1 cellular context compared by ENCODE assay signal in the genomic region with DNA sequence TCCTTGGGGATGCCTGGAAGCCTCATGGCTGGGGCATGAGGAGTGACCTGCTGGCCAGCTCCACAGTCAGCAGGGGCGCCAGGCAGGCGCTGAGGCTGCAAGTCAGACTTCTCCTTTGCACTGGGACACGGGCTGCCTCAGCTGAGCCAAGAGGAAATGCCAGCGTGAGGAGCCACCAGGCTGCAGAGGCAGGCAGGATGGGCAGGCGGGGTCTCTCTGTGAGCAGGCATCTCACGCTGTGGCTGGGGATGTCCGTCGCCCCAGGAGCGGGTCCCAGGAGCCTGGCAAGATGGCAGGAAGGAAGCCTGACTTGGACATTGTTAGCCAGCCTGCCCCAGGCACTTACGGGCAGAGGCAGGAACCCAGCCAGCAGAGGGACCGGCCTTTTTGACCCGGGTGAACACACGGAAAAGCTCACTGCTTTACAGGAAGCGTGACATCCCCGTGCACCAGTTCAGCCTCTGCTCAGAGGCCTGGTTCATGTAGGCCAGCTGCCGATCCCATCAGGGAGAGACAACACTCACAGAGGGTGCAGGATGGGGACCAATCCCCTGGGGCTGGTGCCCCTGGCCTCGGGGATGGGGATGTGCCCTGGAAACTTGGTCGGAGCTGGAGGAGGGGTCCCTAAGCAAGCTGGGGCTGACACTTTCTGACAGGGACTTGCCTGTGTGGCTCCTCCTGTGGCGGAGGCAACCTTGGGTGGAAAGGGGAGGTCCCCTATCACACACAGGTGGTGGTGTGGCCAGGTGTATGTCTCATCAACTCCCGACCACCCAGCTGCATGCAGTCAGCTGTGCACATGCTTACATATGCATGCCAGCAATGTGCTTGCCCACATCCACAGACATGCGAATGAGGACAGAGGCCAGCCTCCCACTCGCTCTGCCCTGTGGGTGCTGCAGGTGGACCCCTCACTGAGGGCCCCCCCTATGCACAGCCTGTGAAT.
TF ChIP-seq lines count a peak whose summit lies in the region.

No MANE protein-coding gene starts in this region.

TF ChIP-seq in K562, 482 proteins besides CTCF, POLR2A, EP300 and RAD21:
- TF ChIP-seq KDM5B (IDR thresholded peaks at IDR 0.05; ENCODE audit: insufficient replicate concordance, low read depth, low read length) (peak; percentile 3), POLR2G (IDR thresholded peaks at IDR 0.05; ENCODE audit: low read depth, low read length) (peak; percentile 58), TAF1 (IDR thresholded peaks at IDR 0.05; ENCODE audit: control insufficient read depth, extremely low read depth, insufficient read depth, low read length, severe bottlenecking) (no peak), RBBP5 (IDR thresholded peaks at IDR 0.05; ENCODE audit: borderline replicate concordance, insufficient read depth, low read length, poor library complexity, severe bottlenecking) (peak; percentile 26), SETDB1 (IDR thresholded peaks at IDR 0.05; ENCODE audit: low read length) (peak; percentile 44), KAT7 (CRISPR knock-in tag; IDR thresholded peaks at IDR 0.05; ENCODE audit: borderline replicate concordance) (no peak), TFAM (CRISPR knock-in tag; conservative IDR thresholded peaks at IDR 0.05) (no peak), KLF10 (CRISPR knock-in tag; IDR thresholded peaks at IDR 0.05) (no peak), PHF21A (IDR thresholded peaks at IDR 0.05; ENCODE audit: borderline replicate concordance, low read depth) (no peak), HDAC6 (IDR thresholded peaks at IDR 0.05; ENCODE audit: low read depth, low read length) (0 out of 2 replicates have a peak, but pooled peaks have one; percentile 78), NR3C1 (CRISPR knock-in tag; IDR thresholded peaks at IDR 0.05) (no peak), CAMTA2 (CRISPR knock-in tag; conservative IDR thresholded peaks at IDR 0.05) (no peak), ASH1L (IDR thresholded peaks at IDR 0.05; ENCODE audit: borderline replicate concordance, low read depth, partially characterized antibody) (no peak)
- TF ChIP-seq, protein P1, sequence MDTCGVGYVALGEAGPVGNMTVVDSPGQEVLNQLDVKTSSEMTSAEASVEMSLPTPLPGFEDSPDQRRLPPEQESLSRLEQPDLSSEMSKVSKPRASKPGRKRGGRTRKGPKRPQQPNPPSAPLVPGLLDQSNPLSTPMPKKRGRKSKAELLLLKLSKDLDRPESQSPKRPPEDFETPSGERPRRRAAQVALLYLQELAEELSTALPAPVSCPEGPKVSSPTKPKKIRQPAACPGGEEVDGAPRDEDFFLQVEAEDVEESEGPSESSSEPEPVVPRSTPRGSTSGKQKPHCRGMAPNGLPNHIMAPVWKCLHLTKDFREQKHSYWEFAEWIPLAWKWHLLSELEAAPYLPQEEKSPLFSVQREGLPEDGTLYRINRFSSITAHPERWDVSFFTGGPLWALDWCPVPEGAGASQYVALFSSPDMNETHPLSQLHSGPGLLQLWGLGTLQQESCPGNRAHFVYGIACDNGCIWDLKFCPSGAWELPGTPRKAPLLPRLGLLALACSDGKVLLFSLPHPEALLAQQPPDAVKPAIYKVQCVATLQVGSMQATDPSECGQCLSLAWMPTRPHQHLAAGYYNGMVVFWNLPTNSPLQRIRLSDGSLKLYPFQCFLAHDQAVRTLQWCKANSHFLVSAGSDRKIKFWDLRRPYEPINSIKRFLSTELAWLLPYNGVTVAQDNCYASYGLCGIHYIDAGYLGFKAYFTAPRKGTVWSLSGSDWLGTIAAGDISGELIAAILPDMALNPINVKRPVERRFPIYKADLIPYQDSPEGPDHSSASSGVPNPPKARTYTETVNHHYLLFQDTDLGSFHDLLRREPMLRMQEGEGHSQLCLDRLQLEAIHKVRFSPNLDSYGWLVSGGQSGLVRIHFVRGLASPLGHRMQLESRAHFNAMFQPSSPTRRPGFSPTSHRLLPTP (IDR thresholded peaks at IDR 0.05; ENCODE audit: borderline replicate concordance, extremely low read depth, insufficient read length) = no peak
- TF ChIP-seq, protein P2, sequence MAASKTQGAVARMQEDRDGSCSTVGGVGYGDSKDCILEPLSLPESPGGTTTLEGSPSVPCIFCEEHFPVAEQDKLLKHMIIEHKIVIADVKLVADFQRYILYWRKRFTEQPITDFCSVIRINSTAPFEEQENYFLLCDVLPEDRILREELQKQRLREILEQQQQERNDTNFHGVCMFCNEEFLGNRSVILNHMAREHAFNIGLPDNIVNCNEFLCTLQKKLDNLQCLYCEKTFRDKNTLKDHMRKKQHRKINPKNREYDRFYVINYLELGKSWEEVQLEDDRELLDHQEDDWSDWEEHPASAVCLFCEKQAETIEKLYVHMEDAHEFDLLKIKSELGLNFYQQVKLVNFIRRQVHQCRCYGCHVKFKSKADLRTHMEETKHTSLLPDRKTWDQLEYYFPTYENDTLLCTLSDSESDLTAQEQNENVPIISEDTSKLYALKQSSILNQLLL (CRISPR knock-in tag; IDR thresholded peaks at IDR 0.05; ENCODE audit: borderline replicate concordance) = no peak
- TF ChIP-seq, protein P3, sequence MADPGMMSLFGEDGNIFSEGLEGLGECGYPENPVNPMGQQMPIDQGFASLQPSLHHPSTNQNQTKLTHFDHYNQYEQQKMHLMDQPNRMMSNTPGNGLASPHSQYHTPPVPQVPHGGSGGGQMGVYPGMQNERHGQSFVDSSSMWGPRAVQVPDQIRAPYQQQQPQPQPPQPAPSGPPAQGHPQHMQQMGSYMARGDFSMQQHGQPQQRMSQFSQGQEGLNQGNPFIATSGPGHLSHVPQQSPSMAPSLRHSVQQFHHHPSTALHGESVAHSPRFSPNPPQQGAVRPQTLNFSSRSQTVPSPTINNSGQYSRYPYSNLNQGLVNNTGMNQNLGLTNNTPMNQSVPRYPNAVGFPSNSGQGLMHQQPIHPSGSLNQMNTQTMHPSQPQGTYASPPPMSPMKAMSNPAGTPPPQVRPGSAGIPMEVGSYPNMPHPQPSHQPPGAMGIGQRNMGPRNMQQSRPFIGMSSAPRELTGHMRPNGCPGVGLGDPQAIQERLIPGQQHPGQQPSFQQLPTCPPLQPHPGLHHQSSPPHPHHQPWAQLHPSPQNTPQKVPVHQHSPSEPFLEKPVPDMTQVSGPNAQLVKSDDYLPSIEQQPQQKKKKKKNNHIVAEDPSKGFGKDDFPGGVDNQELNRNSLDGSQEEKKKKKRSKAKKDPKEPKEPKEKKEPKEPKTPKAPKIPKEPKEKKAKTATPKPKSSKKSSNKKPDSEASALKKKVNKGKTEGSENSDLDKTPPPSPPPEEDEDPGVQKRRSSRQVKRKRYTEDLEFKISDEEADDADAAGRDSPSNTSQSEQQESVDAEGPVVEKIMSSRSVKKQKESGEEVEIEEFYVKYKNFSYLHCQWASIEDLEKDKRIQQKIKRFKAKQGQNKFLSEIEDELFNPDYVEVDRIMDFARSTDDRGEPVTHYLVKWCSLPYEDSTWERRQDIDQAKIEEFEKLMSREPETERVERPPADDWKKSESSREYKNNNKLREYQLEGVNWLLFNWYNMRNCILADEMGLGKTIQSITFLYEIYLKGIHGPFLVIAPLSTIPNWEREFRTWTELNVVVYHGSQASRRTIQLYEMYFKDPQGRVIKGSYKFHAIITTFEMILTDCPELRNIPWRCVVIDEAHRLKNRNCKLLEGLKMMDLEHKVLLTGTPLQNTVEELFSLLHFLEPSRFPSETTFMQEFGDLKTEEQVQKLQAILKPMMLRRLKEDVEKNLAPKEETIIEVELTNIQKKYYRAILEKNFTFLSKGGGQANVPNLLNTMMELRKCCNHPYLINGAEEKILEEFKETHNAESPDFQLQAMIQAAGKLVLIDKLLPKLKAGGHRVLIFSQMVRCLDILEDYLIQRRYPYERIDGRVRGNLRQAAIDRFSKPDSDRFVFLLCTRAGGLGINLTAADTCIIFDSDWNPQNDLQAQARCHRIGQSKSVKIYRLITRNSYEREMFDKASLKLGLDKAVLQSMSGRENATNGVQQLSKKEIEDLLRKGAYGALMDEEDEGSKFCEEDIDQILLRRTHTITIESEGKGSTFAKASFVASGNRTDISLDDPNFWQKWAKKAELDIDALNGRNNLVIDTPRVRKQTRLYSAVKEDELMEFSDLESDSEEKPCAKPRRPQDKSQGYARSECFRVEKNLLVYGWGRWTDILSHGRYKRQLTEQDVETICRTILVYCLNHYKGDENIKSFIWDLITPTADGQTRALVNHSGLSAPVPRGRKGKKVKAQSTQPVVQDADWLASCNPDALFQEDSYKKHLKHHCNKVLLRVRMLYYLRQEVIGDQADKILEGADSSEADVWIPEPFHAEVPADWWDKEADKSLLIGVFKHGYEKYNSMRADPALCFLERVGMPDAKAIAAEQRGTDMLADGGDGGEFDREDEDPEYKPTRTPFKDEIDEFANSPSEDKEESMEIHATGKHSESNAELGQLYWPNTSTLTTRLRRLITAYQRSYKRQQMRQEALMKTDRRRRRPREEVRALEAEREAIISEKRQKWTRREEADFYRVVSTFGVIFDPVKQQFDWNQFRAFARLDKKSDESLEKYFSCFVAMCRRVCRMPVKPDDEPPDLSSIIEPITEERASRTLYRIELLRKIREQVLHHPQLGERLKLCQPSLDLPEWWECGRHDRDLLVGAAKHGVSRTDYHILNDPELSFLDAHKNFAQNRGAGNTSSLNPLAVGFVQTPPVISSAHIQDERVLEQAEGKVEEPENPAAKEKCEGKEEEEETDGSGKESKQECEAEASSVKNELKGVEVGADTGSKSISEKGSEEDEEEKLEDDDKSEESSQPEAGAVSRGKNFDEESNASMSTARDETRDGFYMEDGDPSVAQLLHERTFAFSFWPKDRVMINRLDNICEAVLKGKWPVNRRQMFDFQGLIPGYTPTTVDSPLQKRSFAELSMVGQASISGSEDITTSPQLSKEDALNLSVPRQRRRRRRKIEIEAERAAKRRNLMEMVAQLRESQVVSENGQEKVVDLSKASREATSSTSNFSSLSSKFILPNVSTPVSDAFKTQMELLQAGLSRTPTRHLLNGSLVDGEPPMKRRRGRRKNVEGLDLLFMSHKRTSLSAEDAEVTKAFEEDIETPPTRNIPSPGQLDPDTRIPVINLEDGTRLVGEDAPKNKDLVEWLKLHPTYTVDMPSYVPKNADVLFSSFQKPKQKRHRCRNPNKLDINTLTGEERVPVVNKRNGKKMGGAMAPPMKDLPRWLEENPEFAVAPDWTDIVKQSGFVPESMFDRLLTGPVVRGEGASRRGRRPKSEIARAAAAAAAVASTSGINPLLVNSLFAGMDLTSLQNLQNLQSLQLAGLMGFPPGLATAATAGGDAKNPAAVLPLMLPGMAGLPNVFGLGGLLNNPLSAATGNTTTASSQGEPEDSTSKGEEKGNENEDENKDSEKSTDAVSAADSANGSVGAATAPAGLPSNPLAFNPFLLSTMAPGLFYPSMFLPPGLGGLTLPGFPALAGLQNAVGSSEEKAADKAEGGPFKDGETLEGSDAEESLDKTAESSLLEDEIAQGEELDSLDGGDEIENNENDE (IDR thresholded peaks at IDR 0.05; ENCODE audit: low read depth, low read length) = peak; percentile 29
- TF ChIP-seq, protein P4, sequence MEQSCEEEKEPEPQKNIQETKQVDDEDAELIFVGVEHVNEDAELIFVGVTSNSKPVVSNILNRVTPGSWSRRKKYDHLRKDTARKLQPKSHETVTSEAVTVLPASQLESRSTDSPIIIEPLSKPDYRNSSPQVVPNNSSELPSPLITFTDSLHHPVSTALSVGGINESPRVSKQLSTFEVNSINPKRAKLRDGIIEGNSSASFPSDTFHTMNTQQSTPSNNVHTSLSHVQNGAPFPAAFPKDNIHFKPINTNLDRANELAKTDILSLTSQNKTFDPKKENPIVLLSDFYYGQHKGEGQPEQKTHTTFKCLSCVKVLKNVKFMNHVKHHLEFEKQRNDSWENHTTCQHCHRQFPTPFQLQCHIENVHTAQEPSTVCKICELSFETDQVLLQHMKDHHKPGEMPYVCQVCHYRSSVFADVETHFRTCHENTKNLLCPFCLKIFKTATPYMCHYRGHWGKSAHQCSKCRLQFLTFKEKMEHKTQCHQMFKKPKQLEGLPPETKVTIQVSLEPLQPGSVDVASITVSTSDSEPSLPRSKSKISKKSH (CRISPR knock-in tag; IDR thresholded peaks at IDR 0.05) = peak; percentile 13; the same call in 1 of the 2 replicates
TF ChIP-seq in K562: peak in this region for 7.
